1 cellular context compared by ENCODE assay signal in genomic region chr2:215417400-215417951, GRCh38.
A peak's percentile ranks its signal among the peaks of the same experiment; 100 is the strongest.
TF ChIP-seq lines count a peak whose summit lies in the region.

No MANE protein-coding gene starts in this region.

TF ChIP-seq in HepG2, 621 proteins besides CTCF, POLR2A, EP300 and RAD21 (continued from another document and continues in another):
- peak; percentile 86 for TF ChIP-seq RERE (CRISPR knock-in tag; IDR thresholded peaks at IDR 0.05; ENCODE audit: low read depth)
- 0 out of 2 replicates have a peak, but pooled peaks have one; percentile 26 for TF ChIP-seq NAIF1 (CRISPR knock-in tag; IDR thresholded peaks at IDR 0.05; ENCODE audit: borderline replicate concordance)
- TF ChIP-seq HCFC1 (IDR thresholded peaks at IDR 0.05; ENCODE audit: low read depth, low read length): no peak
- no peak for TF ChIP-seq ZNF570 (CRISPR knock-in tag; IDR thresholded peaks at IDR 0.05; ENCODE audit: borderline replicate concordance)
- no peak for TF ChIP-seq ZNF781 (CRISPR knock-in tag; IDR thresholded peaks at IDR 0.05; ENCODE audit: borderline replicate concordance, not compliant biosample characterization)
- no peak; the same call in 1 of the 2 replicates for TF ChIP-seq TARDBP (CRISPR knock-in tag; IDR thresholded peaks at IDR 0.05)
- TF ChIP-seq RFXANK (CRISPR knock-in tag; IDR thresholded peaks at IDR 0.05): no peak
- no peak for TF ChIP-seq ZFYVE20 (CRISPR knock-in tag; IDR thresholded peaks at IDR 0.05; ENCODE audit: borderline replicate concordance, low read depth)
- TF ChIP-seq CREB3 (CRISPR knock-in tag; IDR thresholded peaks at IDR 0.05): no peak
- no peak for TF ChIP-seq PCBP1 (IDR thresholded peaks at IDR 0.05; ENCODE audit: borderline replicate concordance, low read depth, low read length)
- TF ChIP-seq ZKSCAN5 (CRISPR knock-in tag; IDR thresholded peaks at IDR 0.05): peak; percentile 27; the same call in 1 of the 2 replicates
- TF ChIP-seq ZNF329 (CRISPR knock-in tag; IDR thresholded peaks at IDR 0.05; ENCODE audit: low read depth): no peak
- TF ChIP-seq MYNN (CRISPR knock-in tag; IDR thresholded peaks at IDR 0.05; ENCODE audit: low read depth): no peak
- no peak for TF ChIP-seq ZHX2 (IDR thresholded peaks at IDR 0.05; ENCODE audit: low read depth)
- TF ChIP-seq ZHX2 (CRISPR knock-in tag; IDR thresholded peaks at IDR 0.05; ENCODE audit: borderline replicate concordance): no peak
- TF ChIP-seq, protein P1, sequence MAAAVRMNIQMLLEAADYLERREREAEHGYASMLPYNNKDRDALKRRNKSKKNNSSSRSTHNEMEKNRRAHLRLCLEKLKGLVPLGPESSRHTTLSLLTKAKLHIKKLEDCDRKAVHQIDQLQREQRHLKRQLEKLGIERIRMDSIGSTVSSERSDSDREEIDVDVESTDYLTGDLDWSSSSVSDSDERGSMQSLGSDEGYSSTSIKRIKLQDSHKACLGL (CRISPR knock-in tag; IDR thresholded peaks at IDR 0.05): no peak
- no peak for TF ChIP-seq WIZ (CRISPR knock-in tag; IDR thresholded peaks at IDR 0.05)
- TF ChIP-seq ZFP36 (IDR thresholded peaks at IDR 0.05; ENCODE audit: borderline replicate concordance, low read depth, low read length, partially characterized antibody): no peak
- 0 out of 2 replicates have a peak, but pooled peaks have one; percentile 17 for TF ChIP-seq ZNF670 (CRISPR knock-in tag; IDR thresholded peaks at IDR 0.05; ENCODE audit: borderline replicate concordance)
- TF ChIP-seq CBX2 (IDR thresholded peaks at IDR 0.05; ENCODE audit: low read depth, low read length): no peak
- TF ChIP-seq CBX2 (CRISPR knock-in tag; IDR thresholded peaks at IDR 0.05; ENCODE audit: low read depth): no peak
- no peak for TF ChIP-seq ZBTB3 (CRISPR knock-in tag; IDR thresholded peaks at IDR 0.05; ENCODE audit: borderline replicate concordance, low read depth)
- TF ChIP-seq DMAP1 (CRISPR knock-in tag; IDR thresholded peaks at IDR 0.05): peak; percentile 24; the same call in 1 of the 2 replicates
- TF ChIP-seq POLR2AphosphoS5 (IDR thresholded peaks at IDR 0.05; ENCODE audit: low read depth, low read length): peak; percentile 76
- TF ChIP-seq NCOR1 (IDR thresholded peaks at IDR 0.05; ENCODE audit: borderline replicate concordance, low read length): peak; percentile 58
- TF ChIP-seq ZNF7 (CRISPR knock-in tag; IDR thresholded peaks at IDR 0.05): no peak
- no peak for TF ChIP-seq ZNF496 (CRISPR knock-in tag; IDR thresholded peaks at IDR 0.05; ENCODE audit: insufficient replicate concordance)
- TF ChIP-seq KDM2A (CRISPR knock-in tag; IDR thresholded peaks at IDR 0.05; ENCODE audit: borderline replicate concordance, low read depth): no peak
- TF ChIP-seq FOXP1 (IDR thresholded peaks at IDR 0.05): no peak
- TF ChIP-seq FOXP1 (CRISPR knock-in tag; IDR thresholded peaks at IDR 0.05): peak; percentile 97
- TF ChIP-seq ZNF382 (CRISPR knock-in tag; IDR thresholded peaks at IDR 0.05; ENCODE audit: borderline replicate concordance): no peak
- no peak for TF ChIP-seq TMF1 (CRISPR knock-in tag; IDR thresholded peaks at IDR 0.05; ENCODE audit: low read depth)
- TF ChIP-seq ZFP1 (CRISPR knock-in tag; IDR thresholded peaks at IDR 0.05): peak; percentile 55; the same call in 1 of the 2 replicates
- TF ChIP-seq ZNF577 (CRISPR knock-in tag; IDR thresholded peaks at IDR 0.05; ENCODE audit: borderline replicate concordance, low read depth): no peak
- TF ChIP-seq HES4 (CRISPR knock-in tag; IDR thresholded peaks at IDR 0.05; ENCODE audit: borderline replicate concordance): no peak
- TF ChIP-seq ZNF235 (CRISPR knock-in tag; IDR thresholded peaks at IDR 0.05; ENCODE audit: borderline replicate concordance): no peak
- peak; percentile 43 for TF ChIP-seq ONECUT2 (CRISPR knock-in tag; IDR thresholded peaks at IDR 0.05)
- TF ChIP-seq, protein P2, sequence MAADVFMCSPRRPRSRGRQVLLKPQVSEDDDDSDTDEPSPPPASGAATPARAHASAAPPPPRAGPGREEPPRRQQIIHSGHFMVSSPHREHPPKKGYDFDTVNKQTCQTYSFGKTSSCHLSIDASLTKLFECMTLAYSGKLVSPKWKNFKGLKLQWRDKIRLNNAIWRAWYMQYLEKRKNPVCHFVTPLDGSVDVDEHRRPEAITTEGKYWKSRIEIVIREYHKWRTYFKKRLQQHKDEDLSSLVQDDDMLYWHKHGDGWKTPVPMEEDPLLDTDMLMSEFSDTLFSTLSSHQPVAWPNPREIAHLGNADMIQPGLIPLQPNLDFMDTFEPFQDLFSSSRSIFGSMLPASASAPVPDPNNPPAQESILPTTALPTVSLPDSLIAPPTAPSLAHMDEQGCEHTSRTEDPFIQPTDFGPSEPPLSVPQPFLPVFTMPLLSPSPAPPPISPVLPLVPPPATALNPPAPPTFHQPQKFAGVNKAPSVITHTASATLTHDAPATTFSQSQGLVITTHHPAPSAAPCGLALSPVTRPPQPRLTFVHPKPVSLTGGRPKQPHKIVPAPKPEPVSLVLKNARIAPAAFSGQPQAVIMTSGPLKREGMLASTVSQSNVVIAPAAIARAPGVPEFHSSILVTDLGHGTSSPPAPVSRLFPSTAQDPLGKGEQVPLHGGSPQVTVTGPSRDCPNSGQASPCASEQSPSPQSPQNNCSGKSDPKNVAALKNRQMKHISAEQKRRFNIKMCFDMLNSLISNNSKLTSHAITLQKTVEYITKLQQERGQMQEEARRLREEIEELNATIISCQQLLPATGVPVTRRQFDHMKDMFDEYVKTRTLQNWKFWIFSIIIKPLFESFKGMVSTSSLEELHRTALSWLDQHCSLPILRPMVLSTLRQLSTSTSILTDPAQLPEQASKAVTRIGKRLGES (CRISPR knock-in tag; IDR thresholded peaks at IDR 0.05; ENCODE audit: borderline replicate concordance): peak; percentile 14; the same call in 1 of the 2 replicates
- peak; percentile 44; the same call in 1 of the 2 replicates for TF ChIP-seq TOPORS (CRISPR knock-in tag; IDR thresholded peaks at IDR 0.05)
- TF ChIP-seq TCF12 (IDR thresholded peaks at IDR 0.05): no peak
- TF ChIP-seq TCF12 (CRISPR knock-in tag; IDR thresholded peaks at IDR 0.05): peak; percentile 89; the same call in 1 of the 2 replicates
- no peak for TF ChIP-seq RFX5 (IDR thresholded peaks at IDR 0.05; ENCODE audit: low read depth, low read length)
- TF ChIP-seq, protein P3, sequence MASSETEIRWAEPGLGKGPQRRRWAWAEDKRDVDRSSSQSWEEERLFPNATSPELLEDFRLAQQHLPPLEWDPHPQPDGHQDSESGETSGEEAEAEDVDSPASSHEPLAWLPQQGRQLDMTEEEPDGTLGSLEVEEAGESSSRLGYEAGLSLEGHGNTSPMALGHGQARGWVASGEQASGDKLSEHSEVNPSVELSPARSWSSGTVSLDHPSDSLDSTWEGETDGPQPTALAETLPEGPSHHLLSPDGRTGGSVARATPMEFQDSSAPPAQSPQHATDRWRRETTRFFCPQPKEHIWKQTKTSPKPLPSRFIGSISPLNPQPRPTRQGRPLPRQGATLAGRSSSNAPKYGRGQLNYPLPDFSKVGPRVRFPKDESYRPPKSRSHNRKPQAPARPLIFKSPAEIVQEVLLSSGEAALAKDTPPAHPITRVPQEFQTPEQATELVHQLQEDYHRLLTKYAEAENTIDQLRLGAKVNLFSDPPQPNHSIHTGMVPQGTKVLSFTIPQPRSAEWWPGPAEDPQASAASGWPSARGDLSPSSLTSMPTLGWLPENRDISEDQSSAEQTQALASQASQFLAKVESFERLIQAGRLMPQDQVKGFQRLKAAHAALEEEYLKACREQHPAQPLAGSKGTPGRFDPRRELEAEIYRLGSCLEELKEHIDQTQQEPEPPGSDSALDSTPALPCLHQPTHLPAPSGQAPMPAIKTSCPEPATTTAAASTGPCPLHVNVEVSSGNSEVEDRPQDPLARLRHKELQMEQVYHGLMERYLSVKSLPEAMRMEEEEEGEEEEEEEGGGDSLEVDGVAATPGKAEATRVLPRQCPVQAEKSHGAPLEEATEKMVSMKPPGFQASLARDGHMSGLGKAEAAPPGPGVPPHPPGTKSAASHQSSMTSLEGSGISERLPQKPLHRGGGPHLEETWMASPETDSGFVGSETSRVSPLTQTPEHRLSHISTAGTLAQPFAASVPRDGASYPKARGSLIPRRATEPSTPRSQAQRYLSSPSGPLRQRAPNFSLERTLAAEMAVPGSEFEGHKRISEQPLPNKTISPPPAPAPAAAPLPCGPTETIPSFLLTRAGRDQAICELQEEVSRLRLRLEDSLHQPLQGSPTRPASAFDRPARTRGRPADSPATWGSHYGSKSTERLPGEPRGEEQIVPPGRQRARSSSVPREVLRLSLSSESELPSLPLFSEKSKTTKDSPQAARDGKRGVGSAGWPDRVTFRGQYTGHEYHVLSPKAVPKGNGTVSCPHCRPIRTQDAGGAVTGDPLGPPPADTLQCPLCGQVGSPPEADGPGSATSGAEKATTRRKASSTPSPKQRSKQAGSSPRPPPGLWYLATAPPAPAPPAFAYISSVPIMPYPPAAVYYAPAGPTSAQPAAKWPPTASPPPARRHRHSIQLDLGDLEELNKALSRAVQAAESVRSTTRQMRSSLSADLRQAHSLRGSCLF (CRISPR knock-in tag; IDR thresholded peaks at IDR 0.05; ENCODE audit: borderline replicate concordance): no peak
- no peak; the same call in 1 of the 2 replicates for TF ChIP-seq KAT8 (CRISPR knock-in tag; IDR thresholded peaks at IDR 0.05)
- peak; percentile 28; the same call in 1 of the 2 replicates for TF ChIP-seq GABPB1 (CRISPR knock-in tag; IDR thresholded peaks at IDR 0.05)
- TF ChIP-seq XBP1 (CRISPR knock-in tag; IDR thresholded peaks at IDR 0.05): no peak
